Comparison of ENCODE assay signal across 1 cellular context in genomic region chr22:22902247-22902962, GRCh38.
A peak's percentile ranks its signal among the peaks of the same experiment; 100 is the strongest.
TF ChIP-seq lines count a peak whose summit lies in the region.

No MANE protein-coding gene starts in this region.

TF ChIP-seq in GM12878, 131 proteins besides CTCF, POLR2A, EP300 and RAD21 (continues in another document):
- TF ChIP-seq RCOR1 (conservative IDR thresholded peaks at IDR 0.05; ENCODE audit: low read depth, low read length) (no peak), ZNF217 (IDR thresholded peaks at IDR 0.05) (no peak), POLR2AphosphoS5 (IDR thresholded peaks at IDR 0.05; ENCODE audit: low read length) (peak; percentile 4), GABPA (IDR thresholded peaks at IDR 0.05; ENCODE audit: low read depth) (no peak), IRF5 (IDR thresholded peaks at IDR 0.05; ENCODE audit: borderline replicate concordance) (no peak), SMAD1 (IDR thresholded peaks at IDR 0.05; ENCODE audit: low read depth, partially characterized antibody) (no peak), ZBTB4 (CRISPR knock-in tag; IDR thresholded peaks at IDR 0.05) (0 out of 2 replicates have a peak, but pooled peaks have one; percentile 2), IRF4 (IDR thresholded peaks at IDR 0.05; ENCODE audit: low read depth, low read length) (0 out of 2 replicates have a peak, but pooled peaks have one; percentile 25), ZNF274 (IDR thresholded peaks at IDR 0.05; ENCODE audit: insufficient read depth, insufficient read length) (no peak), TCF12 (IDR thresholded peaks at IDR 0.05; ENCODE audit: low read depth, low read length) (no peak), HCFC1 (IDR thresholded peaks at IDR 0.05; ENCODE audit: low read length) (no peak), MYB (IDR thresholded peaks at IDR 0.05; ENCODE audit: borderline replicate concordance, low read depth, low read length) (no peak), SMAD5 (IDR thresholded peaks at IDR 0.05; ENCODE audit: low read depth) (peak; percentile 29; the same call in 1 of the 2 replicates), ZSCAN29 (IDR thresholded peaks at IDR 0.05) (no peak), POU2F2 (IDR thresholded peaks at IDR 0.05; ENCODE audit: borderline replicate concordance, low read depth, low read length) (peak; percentile 74; the same call in 2 of the 3 replicates), GATAD2B (conservative IDR thresholded peaks at IDR 0.05; ENCODE audit: low read depth) (peak; percentile 44; the same call in 1 of the 2 replicates), NR2F1 (conservative IDR thresholded peaks at IDR 0.05) (peak; percentile 43), RUNX3 (IDR thresholded peaks at IDR 0.05; ENCODE audit: low read length) (no peak), TAF1 (IDR thresholded peaks at IDR 0.05; ENCODE audit: borderline replicate concordance, low read depth, low read length) (no peak), PRDM15 (CRISPR knock-in tag; IDR thresholded peaks at IDR 0.05) (peak; percentile 7; the same call in 1 of the 2 replicates), SUZ12 (IDR thresholded peaks at IDR 0.05; ENCODE audit: unreplicated experiment) (no peak), TARDBP (IDR thresholded peaks at IDR 0.05; ENCODE audit: borderline replicate concordance) (peak; percentile 26; the same call in 1 of the 2 replicates), MEF2A (IDR thresholded peaks at IDR 0.05; ENCODE audit: insufficient read depth, low read depth, low read length) (no peak), PAX5 (IDR thresholded peaks at IDR 0.05; ENCODE audit: borderline replicate concordance, low read depth, low read length) (peak; percentile 89; the same call in 1 of the 2 replicates), FOXK2 (IDR thresholded peaks at IDR 0.05) (no peak), IKZF1 (conservative IDR thresholded peaks at IDR 0.05) (no peak), WRNIP1 (IDR thresholded peaks at IDR 0.05; ENCODE audit: borderline replicate concordance, low read depth, low read length) (no peak), ZNF384 (IDR thresholded peaks at IDR 0.05; ENCODE audit: borderline replicate concordance, low read depth, low read length) (no peak), TCF7 (IDR thresholded peaks at IDR 0.05; ENCODE audit: borderline replicate concordance) (no peak), CREB1 (IDR thresholded peaks at IDR 0.05; ENCODE audit: low read depth) (0 out of 2 replicates have a peak, but pooled peaks have one; percentile 5), EED (IDR thresholded peaks at IDR 0.05; ENCODE audit: low read depth) (0 out of 2 replicates have a peak, but pooled peaks have one; percentile 28), EGR1 (IDR thresholded peaks at IDR 0.05; ENCODE audit: borderline replicate concordance in 1 of 2, low read depth in 2 of 2, low read length in 2 of 2) (no peak), SRF (IDR thresholded peaks at IDR 0.05; ENCODE audit: low read depth in 2 of 2, low read length in 2 of 2) (no peak), MYC (IDR thresholded peaks at IDR 0.05; ENCODE audit: insufficient read depth, insufficient read length, insufficient replicate concordance, low read length, severe bottlenecking) (no peak), DPF2 (IDR thresholded peaks at IDR 0.05) (no peak), MEF2B (IDR thresholded peaks at IDR 0.05; ENCODE audit: partially characterized antibody, poor library complexity, severe bottlenecking) (no peak), ASH2L (IDR thresholded peaks at IDR 0.05; ENCODE audit: borderline replicate concordance, low read depth) (no peak), MTA3 (IDR thresholded peaks at IDR 0.05; ENCODE audit: borderline replicate concordance, low read length) (peak; percentile 95; the same call in 1 of the 2 replicates), BCL11A (IDR thresholded peaks at IDR 0.05; ENCODE audit: low read depth, low read length) (peak; percentile 43; the same call in 1 of the 2 replicates), NFIC (IDR thresholded peaks at IDR 0.05; ENCODE audit: low read depth, low read length) (peak; percentile 79), NBN (IDR thresholded peaks at IDR 0.05) (no peak), ZZZ3 (IDR thresholded peaks at IDR 0.05; ENCODE audit: control insufficient read depth, insufficient read length, low read depth) (no peak)
- TF ChIP-seq, protein P1, sequence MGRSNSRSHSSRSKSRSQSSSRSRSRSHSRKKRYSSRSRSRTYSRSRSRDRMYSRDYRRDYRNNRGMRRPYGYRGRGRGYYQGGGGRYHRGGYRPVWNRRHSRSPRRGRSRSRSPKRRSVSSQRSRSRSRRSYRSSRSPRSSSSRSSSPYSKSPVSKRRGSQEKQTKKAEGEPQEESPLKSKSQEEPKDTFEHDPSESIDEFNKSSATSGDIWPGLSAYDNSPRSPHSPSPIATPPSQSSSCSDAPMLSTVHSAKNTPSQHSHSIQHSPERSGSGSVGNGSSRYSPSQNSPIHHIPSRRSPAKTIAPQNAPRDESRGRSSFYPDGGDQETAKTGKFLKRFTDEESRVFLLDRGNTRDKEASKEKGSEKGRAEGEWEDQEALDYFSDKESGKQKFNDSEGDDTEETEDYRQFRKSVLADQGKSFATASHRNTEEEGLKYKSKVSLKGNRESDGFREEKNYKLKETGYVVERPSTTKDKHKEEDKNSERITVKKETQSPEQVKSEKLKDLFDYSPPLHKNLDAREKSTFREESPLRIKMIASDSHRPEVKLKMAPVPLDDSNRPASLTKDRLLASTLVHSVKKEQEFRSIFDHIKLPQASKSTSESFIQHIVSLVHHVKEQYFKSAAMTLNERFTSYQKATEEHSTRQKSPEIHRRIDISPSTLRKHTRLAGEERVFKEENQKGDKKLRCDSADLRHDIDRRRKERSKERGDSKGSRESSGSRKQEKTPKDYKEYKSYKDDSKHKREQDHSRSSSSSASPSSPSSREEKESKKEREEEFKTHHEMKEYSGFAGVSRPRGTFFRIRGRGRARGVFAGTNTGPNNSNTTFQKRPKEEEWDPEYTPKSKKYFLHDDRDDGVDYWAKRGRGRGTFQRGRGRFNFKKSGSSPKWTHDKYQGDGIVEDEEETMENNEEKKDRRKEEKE (IDR thresholded peaks at IDR 0.05), result no peak
- TF ChIP-seq, protein P2, sequence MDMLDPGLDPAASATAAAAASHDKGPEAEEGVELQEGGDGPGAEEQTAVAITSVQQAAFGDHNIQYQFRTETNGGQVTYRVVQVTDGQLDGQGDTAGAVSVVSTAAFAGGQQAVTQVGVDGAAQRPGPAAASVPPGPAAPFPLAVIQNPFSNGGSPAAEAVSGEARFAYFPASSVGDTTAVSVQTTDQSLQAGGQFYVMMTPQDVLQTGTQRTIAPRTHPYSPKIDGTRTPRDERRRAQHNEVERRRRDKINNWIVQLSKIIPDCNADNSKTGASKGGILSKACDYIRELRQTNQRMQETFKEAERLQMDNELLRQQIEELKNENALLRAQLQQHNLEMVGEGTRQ (IDR thresholded peaks at IDR 0.05; ENCODE audit: borderline replicate concordance, low read depth, low read length), result no peak
- TF ChIP-seq, protein P3, sequence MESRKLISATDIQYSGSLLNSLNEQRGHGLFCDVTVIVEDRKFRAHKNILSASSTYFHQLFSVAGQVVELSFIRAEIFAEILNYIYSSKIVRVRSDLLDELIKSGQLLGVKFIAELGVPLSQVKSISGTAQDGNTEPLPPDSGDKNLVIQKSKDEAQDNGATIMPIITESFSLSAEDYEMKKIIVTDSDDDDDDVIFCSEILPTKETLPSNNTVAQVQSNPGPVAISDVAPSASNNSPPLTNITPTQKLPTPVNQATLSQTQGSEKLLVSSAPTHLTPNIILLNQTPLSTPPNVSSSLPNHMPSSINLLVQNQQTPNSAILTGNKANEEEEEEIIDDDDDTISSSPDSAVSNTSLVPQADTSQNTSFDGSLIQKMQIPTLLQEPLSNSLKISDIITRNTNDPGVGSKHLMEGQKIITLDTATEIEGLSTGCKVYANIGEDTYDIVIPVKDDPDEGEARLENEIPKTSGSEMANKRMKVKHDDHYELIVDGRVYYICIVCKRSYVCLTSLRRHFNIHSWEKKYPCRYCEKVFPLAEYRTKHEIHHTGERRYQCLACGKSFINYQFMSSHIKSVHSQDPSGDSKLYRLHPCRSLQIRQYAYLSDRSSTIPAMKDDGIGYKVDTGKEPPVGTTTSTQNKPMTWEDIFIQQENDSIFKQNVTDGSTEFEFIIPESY (IDR thresholded peaks at IDR 0.05), result no peak
- TF ChIP-seq, protein P4, sequence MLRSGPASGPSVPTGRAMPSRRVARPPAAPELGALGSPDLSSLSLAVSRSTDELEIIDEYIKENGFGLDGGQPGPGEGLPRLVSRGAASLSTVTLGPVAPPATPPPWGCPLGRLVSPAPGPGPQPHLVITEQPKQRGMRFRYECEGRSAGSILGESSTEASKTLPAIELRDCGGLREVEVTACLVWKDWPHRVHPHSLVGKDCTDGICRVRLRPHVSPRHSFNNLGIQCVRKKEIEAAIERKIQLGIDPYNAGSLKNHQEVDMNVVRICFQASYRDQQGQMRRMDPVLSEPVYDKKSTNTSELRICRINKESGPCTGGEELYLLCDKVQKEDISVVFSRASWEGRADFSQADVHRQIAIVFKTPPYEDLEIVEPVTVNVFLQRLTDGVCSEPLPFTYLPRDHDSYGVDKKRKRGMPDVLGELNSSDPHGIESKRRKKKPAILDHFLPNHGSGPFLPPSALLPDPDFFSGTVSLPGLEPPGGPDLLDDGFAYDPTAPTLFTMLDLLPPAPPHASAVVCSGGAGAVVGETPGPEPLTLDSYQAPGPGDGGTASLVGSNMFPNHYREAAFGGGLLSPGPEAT (IDR thresholded peaks at IDR 0.05; ENCODE audit: low read depth), result no peak
